8 cellular contexts compared by ENCODE assay signal in the genomic region with DNA sequence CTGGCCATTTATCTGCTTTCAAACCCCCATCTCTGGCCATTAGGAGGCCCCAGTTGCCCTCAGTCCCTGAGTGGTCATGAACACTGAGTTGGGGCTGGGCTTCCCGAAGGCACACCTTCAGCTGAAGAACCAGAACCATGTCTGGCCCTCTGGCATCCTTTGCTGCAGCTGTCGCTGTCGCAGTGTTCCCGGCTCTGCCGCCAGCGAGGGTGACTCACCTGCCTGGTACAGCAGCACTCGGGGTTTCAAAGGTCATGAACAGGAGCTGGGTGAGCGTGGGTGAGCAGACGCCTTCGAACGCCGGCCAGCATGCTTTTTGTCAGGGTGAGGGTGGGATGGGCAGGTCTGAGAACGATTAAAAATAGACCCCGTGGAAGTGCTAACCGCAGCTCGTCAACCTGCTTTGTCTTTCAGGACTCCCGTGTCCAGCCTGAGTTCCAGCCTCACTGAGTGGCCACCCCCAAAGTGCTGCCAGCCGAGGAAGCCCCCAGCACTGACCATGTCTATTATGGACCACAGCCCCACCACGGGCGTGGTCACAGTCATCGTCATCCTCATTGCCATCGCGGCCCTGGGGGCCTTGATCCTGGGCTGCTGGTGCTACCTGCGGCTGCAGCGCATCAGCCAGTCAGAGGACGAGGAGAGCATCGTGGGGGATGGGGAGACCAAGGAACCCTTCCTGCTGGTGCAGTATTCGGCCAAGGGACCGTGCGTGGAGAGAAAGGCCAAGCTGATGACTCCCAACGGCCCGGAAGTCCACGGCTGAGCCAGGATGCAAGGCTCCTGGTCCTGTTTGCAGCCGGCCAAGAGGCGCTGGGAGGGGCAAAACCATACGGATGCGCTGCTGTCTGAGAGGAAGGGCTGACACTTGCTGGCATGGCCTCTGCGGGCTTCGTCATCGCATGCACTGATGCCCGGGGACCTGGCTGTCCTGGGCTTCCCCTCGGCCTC. TPM values are rescaled to one million over a fixed set of nuclear protein-coding genes. Genes with fewer than 3 reads are reported as not detected.
A peak's percentile ranks its signal among the peaks of the same experiment; 100 is the strongest.
DNase-seq lines count a peak whose midpoint lies in the region; ATAC-seq and TF ChIP-seq lines count a peak whose summit lies in the region.

No MANE protein-coding gene starts in this region.

- peak overlapping the region in 1 of 7 donors; percentile 8 for H3K4me3 Mint-ChIP-seq in CD8-positive, alpha-beta memory T cell
- H3K4me3 Mint-ChIP-seq in MCF 10A (ENCODE audit: unreplicated experiment), result no peak overlapping the region
- H3K4me3 Mint-ChIP-seq in naive thymus-derived CD4-positive, alpha-beta T cell, result peak overlapping the region in 2 of 10 donors; percentile 9 to 47

- H3K27me3 Mint-ChIP-seq in CD8-positive, alpha-beta memory T cell, result no peaks in the 10 kb centered on the region
- no peaks in the 10 kb centered on the region for H3K27me3 Mint-ChIP-seq in MCF 10A (ENCODE audit: insufficient read depth, unreplicated experiment)
- H3K27me3 Mint-ChIP-seq in naive thymus-derived CD4-positive, alpha-beta T cell, result no peaks in the 10 kb centered on the region

- peaks cover 32 to 84% (median 38%) of the 10 kb centered on the region in 3 donors for H3K4me1 Mint-ChIP-seq in CD8-positive, alpha-beta memory T cell
- H3K4me1 Mint-ChIP-seq in MCF 10A (ENCODE audit: insufficient read depth, unreplicated experiment), result peaks cover 28% of the 10 kb centered on the region
- H3K4me1 Mint-ChIP-seq in naive thymus-derived CD4-positive, alpha-beta T cell, result peaks cover 58 to 80% (median 78%) of the 10 kb centered on the region in 7 donors

- no peak overlapping the region for H3K27ac ChIP-seq in CD8-positive, alpha-beta memory T cell (ENCODE audit: low read depth, low read length)
- H3K27ac ChIP-seq in naive thymus-derived CD4-positive, alpha-beta T cell (ENCODE audit: low read depth, low read length), result no peak overlapping the region

- H3K27me3 ChIP-seq in CD8-positive, alpha-beta memory T cell (ENCODE audit: insufficient read depth, low read length, poor library complexity, severe bottlenecking), result no peaks in the 10 kb centered on the region
- no peaks in the 10 kb centered on the region for H3K27me3 ChIP-seq in naive thymus-derived CD4-positive, alpha-beta T cell (ENCODE audit: control insufficient read depth in 2 of 2, insufficient read depth in 2 of 2, low read length in 2 of 2)

- intact Hi-C loops in MCF 10A (cut with micrococcal nuclease), result no loop called here
- intact Hi-C loops in naive thymus-derived CD4-positive, alpha-beta T cell (cut with micrococcal nuclease), result no loop called here

- H3K36me3 ChIP-seq in CD8-positive, alpha-beta memory T cell (ENCODE audit: insufficient read depth, low read length), result peaks cover 26% of the 10 kb centered on the region
- peaks cover 6 to 63% (median 15%) of the 10 kb centered on the region in 3 experiments for H3K36me3 ChIP-seq in naive thymus-derived CD4-positive, alpha-beta T cell (ENCODE audit: control insufficient read depth in 2 of 3, insufficient read depth in 3 of 3, low read length in 3 of 3)

- no peaks in the 10 kb centered on the region for H3K9me3 Mint-ChIP-seq in CD8-positive, alpha-beta memory T cell
- no peaks in the 10 kb centered on the region for H3K9me3 Mint-ChIP-seq in MCF 10A (ENCODE audit: unreplicated experiment)
- peaks cover 0 to 1% (median 0%) of the 10 kb centered on the region in 11 donors for H3K9me3 Mint-ChIP-seq in naive thymus-derived CD4-positive, alpha-beta T cell

- H3K36me3 Mint-ChIP-seq in CD8-positive, alpha-beta memory T cell, result peaks cover 8 to 54% (median 16%) of the 10 kb centered on the region in 3 donors
- peaks cover 36% of the 10 kb centered on the region for H3K36me3 Mint-ChIP-seq in MCF 10A (ENCODE audit: insufficient read depth, unreplicated experiment)
- peaks cover 0 to 18% (median 0%) of the 10 kb centered on the region in 5 donors for H3K36me3 Mint-ChIP-seq in naive thymus-derived CD4-positive, alpha-beta T cell

- CTCF ChIA-PET in CD8-positive, alpha-beta memory T cell (lab: Charles Lee), result interaction anchor here (1.0 to 1.2 kb wide), 2 partner anchors 39 to 280 kb away, joined by 3 to 4 read pairs; no protein-coding TSS in a partner anchor
- CTCF ChIA-PET in MCF 10A (lab: Yijun Ruan, JAX), result interaction anchor here (0.6 to 2.2 kb wide), 10 partner anchors 9 to 722 kb away, joined by 3 to 8 read pairs (median 4); no protein-coding TSS in a partner anchor
- CTCF ChIA-PET in naive thymus-derived CD4-positive, alpha-beta T cell (lab: Charles Lee), result no interaction called here

- BruUV-seq in MCF 10A (replicated peaks; lab: Mats Ljungman, UMichigan), result no TSS peak

- H3K4me1 ChIP-seq in CD8-positive, alpha-beta memory T cell (ENCODE audit: insufficient read depth, low read length), result peaks cover 34% of the 10 kb centered on the region
- H3K4me1 ChIP-seq in naive thymus-derived CD4-positive, alpha-beta T cell (ENCODE audit: control insufficient read depth in 2 of 2, insufficient read depth in 2 of 2, low read length in 2 of 2), result peaks cover 9 to 36% of the 10 kb centered on the region in 2 donors

- no peaks in the 10 kb centered on the region for H3K9me3 ChIP-seq in CD8-positive, alpha-beta memory T cell (ENCODE audit: low read length)
- H3K9me3 ChIP-seq in naive thymus-derived CD4-positive, alpha-beta T cell (ENCODE audit: control insufficient read depth in 2 of 3, low read length in 3 of 3), result no peaks in the 10 kb centered on the region

- peak overlapping the region in 6 of 8 donors; percentile 21 to 75 (median 52) for H3K27ac Mint-ChIP-seq in CD8-positive, alpha-beta memory T cell
- H3K27ac Mint-ChIP-seq in MCF 10A (ENCODE audit: low read depth, unreplicated experiment), result no peak overlapping the region
- H3K27ac Mint-ChIP-seq in naive thymus-derived CD4-positive, alpha-beta T cell, result peak overlapping the region in 7 of 9 donors; percentile 30 to 98 (median 86)

- no peak for ATAC-seq in naive thymus-derived CD4-positive, alpha-beta T cell

- peak in 1 of 5 donors; percentile 47 for DNase-seq in CD8-positive, alpha-beta memory T cell
- peak; percentile 85 for DNase-seq in LHCN-M2 (ENCODE audit: low read depth)
- peak; percentile 80 for DNase-seq in MCF 10A (ENCODE audit: unreplicated experiment)
- no peak for DNase-seq in naive thymus-derived CD4-positive, alpha-beta T cell
- no peak for DNase-seq in retina
- DNase-seq in superior temporal gyrus (ENCODE audit: extremely low spot score), result no peak
- DNase-seq in NCI-H128 (lab: John Stamatoyannopoulos, UW; ENCODE audit: unreplicated experiment), result no peak
- DNase-seq in activated CD8-positive, alpha-beta memory T cell treated with anti-CD3 and anti-CD28 coated beads for 24 hours, result no peak

- POLR2A ChIA-PET in CD8-positive, alpha-beta memory T cell (lab: Charles Lee), result no interaction called here
- POLR2A ChIA-PET in MCF 10A (lab: Yijun Ruan, JAX), result interaction anchor here (0.7 to 3.0 kb wide), 7 partner anchors 14 to 280 kb away, joined by 3 to 14 read pairs (median 3); a partner anchor contains a TSS
- POLR2A ChIA-PET in naive thymus-derived CD4-positive, alpha-beta T cell (lab: Charles Lee), result no interaction called here

- TF ChIP-seq CTCF in MCF 10A (IDR thresholded peaks at IDR 0.05; ENCODE audit: unreplicated experiment), result no peak

- no peak overlapping the region for H3K4me3 ChIP-seq in CD8-positive, alpha-beta memory T cell (ENCODE audit: low read length)
- H3K4me3 ChIP-seq in naive thymus-derived CD4-positive, alpha-beta T cell (ENCODE audit: low read length), result no peak overlapping the region

RNA-seq across cellular contexts. Expression of a gene that starts 7.6 kb away (rescaled TPM):
- total RNA-seq in CD8-positive, alpha-beta memory T cell, result 1 to 10 TPM; 5.8 to 6.0 TPM
- 10.6 TPM for polyA plus RNA-seq in CD8-positive, alpha-beta memory T cell
- total RNA-seq in LHCN-M2 (2014; rRNA removed), result 10.2 and 12.4 TPM in 2 replicates
- 8.6 TPM for polyA plus RNA-seq in LHCN-M2 (2012)
- 1.9 and 5.8 TPM in 2 replicates for total RNA-seq in MCF 10A (2022)
- total RNA-seq in naive thymus-derived CD4-positive, alpha-beta T cell, result 10 to 100 TPM; 17.0 to 86.8 (median 34.4) TPM
- polyA plus RNA-seq in naive thymus-derived CD4-positive, alpha-beta T cell, result 10 to 100 TPM; 21.3 to 34.3 TPM

Comparison
In these comparisons a context has a peak if more than half of its experiments do, and no peak if none do; other contexts are left out.
1. DNase-seq: peak in LHCN-M2 (single experiment) and MCF 10A (single experiment); none in naive thymus-derived CD4-positive, alpha-beta T cell (0 of 9), retina (single experiment), superior temporal gyrus (single experiment), NCI-H128 (single experiment) and activated CD8-positive, alpha-beta memory T cell treated with anti-CD3 and anti-CD28 coated beads for 24 hours (single experiment).